Comparison of ENCODE assay signal across 19 cellular contexts in the genomic region with DNA sequence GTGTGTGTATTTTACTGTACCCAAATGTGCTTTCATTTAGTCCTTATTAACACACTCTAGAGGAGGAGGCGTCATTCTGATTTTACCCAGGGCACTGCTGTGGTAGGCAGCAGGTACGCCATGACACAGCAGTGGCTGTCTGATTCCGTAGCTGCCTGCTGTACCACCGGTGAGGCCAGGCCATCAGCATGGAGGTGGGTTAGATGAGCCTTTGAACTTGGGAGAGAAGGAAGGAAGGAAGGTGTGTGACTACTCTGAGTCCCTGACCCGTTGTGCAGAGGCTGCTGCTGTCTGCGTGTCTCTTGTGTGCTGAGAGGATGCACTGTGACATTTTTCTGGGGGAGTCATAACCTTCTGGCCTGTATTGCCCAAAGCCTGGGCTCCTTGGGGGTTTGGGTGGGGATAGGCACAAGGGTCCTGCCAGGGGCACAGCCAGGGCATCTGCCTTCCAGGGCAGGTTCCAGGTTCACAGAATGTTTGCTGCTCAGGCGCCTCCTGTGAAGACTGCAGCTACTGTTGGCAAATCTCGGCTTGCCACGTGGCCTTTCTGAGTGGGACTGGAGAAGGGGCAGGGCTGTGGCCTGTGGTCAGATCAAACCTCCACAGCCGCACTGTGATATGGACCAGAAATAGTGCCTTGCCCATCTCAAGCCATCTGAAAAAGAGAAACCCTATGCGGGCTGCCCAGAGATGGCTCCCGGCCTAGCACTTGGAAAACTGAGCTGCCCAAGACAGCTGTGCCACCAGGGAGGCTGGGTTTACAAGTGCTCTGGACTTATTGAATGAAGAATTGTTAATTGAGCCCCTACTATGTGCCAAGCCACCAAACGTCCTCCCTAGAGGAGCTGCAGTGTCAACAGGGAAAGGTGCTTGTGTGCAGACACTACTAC. TPM values are rescaled to one million over a fixed set of nuclear protein-coding genes. Genes with fewer than 3 reads are reported as not detected.
A peak's percentile ranks its signal among the peaks of the same experiment; 100 is the strongest.
DNase-seq lines count a peak whose midpoint lies in the region; ATAC-seq, FAIRE-seq and TF ChIP-seq lines count a peak whose summit lies in the region.
"Had no signal": no experiment of that assay in that cellular context is flagged by ENCODE, and none has a peak within 500 bp of the region (broad histone marks: within the 10 kb centered on the region; RNA-seq: fewer than 3 reads in every experiment).

No MANE protein-coding gene starts in this region.

- H3K4me2 ChIP-seq in BLaER1 (peak overlapping the region; percentile 77), astrocyte (ENCODE audit: low read length) (no peak overlapping the region)
- H3K4me2 ChIP-seq: SK-N-SH had no signal

- peaks cover 10% of the 10 kb centered on the region for H3K36me3 Mint-ChIP-seq in astrocyte (ENCODE audit: low read depth, unreplicated experiment)
- H3K36me3 Mint-ChIP-seq in naive thymus-derived CD4-positive, alpha-beta T cell = peaks cover 5 to 19% (median 8%) of the 10 kb centered on the region in 5 donors

- H3K27me3 ChIP-seq in BLaER1 (no peaks in the 10 kb centered on the region), astrocyte (ENCODE audit: insufficient read depth, low read length) (no peaks in the 10 kb centered on the region), ovary (no peaks in the 10 kb centered on the region)
- no peaks in the 10 kb centered on the region for H3K27me3 ChIP-seq in naive thymus-derived CD4-positive, alpha-beta T cell (ENCODE audit: control insufficient read depth in 2 of 2, insufficient read depth in 2 of 2, low read length in 2 of 2)
- H3K27me3 ChIP-seq: brain microvascular endothelial cell, MG63 had no signal

- DNase-seq in LHCN-M2 (ENCODE audit: low read depth) (peak; percentile 19), astrocyte (ENCODE audit: low read depth) (no peak), NCI-H524 (lab: John Stamatoyannopoulos, UW) (no peak), ovary (no peak), DMS 273 treated with DMSO at 0.1 percent for 48 hours (lab: John Stamatoyannopoulos, UW) (no peak)
- DNase-seq in naive thymus-derived CD4-positive, alpha-beta T cell = no peak
- DNase-seq: brain microvascular endothelial cell; MG63; NCI-H2171; NK-92 treated with Interleukin-12 subunit alpha and Interleukin-12 subunit beta, amount 100 ng/mL, for 24 hours; SK-N-SH had no signal

- no peak for TF ChIP-seq POLR2A in ovary (IDR thresholded peaks at IDR 0.05)

- H3K4me1 ChIP-seq in BLaER1 (peaks cover 83% of the 10 kb centered on the region), astrocyte (ENCODE audit: insufficient read depth, low read length) (peaks cover 23% of the 10 kb centered on the region), ovary (ENCODE audit: insufficient read depth) (peaks cover 5% of the 10 kb centered on the region)
- H3K4me1 ChIP-seq in naive thymus-derived CD4-positive, alpha-beta T cell (ENCODE audit: control insufficient read depth in 2 of 2, insufficient read depth in 2 of 2, low read length in 2 of 2) = peaks cover 7 to 8% of the 10 kb centered on the region in 2 donors

- peak overlapping the region; percentile 71 for H3K27ac ChIP-seq in BLaER1
- H3K27ac ChIP-seq in astrocyte (ENCODE audit: low read depth, low read length) = no peak overlapping the region
- H3K27ac ChIP-seq in naive thymus-derived CD4-positive, alpha-beta T cell (ENCODE audit: low read depth, low read length) = no peak overlapping the region
- no peak overlapping the region for H3K27ac ChIP-seq in ovary
- H3K27ac ChIP-seq: brain microvascular endothelial cell had no signal

- H3K79me2 ChIP-seq in astrocyte (ENCODE audit: insufficient read depth, low read length) = peaks cover 46% of the 10 kb centered on the region

- no peak for ATAC-seq in naive thymus-derived CD4-positive, alpha-beta T cell
- ATAC-seq in HG02938 (IDR thresholded peaks at IDR 0.05; ENCODE audit: unreplicated experiment) = no peak
- ATAC-seq: activated CD4-positive, CD25-positive, alpha-beta regulatory T cell treated with anti-CD3 and anti-CD28 coated beads, Interleukin-2, amount 50 U/mL, for 24 hours had no signal

- no peaks in the 10 kb centered on the region for H3K9me3 Mint-ChIP-seq in astrocyte (ENCODE audit: unreplicated experiment)
- no peaks in the 10 kb centered on the region for H3K9me3 Mint-ChIP-seq in naive thymus-derived CD4-positive, alpha-beta T cell
- H3K9me3 Mint-ChIP-seq: mesothelial cell of epicardium had no signal

- no peak for TF ChIP-seq EP300 in ovary (IDR thresholded peaks at IDR 0.05)

- POLR2A ChIA-PET in naive thymus-derived CD4-positive, alpha-beta T cell (lab: Charles Lee) = interaction anchor here (0.8 kb wide), 1 partner anchor 47 kb away, joined by 3 read pairs; the partner anchor contains the start of gene MLXIP

- H3K4me1 Mint-ChIP-seq in astrocyte (ENCODE audit: low read depth, unreplicated experiment) = peaks cover 34% of the 10 kb centered on the region
- peaks cover 24 to 41% (median 34%) of the 10 kb centered on the region in 7 donors for H3K4me1 Mint-ChIP-seq in naive thymus-derived CD4-positive, alpha-beta T cell

- intact Hi-C loops in naive thymus-derived CD4-positive, alpha-beta T cell (cut with micrococcal nuclease) = no loop called here
- intact Hi-C loops in ovary (cut with DNase I) = loop anchor here in 2 of 4 donors (10.0 kb wide), 2 partner anchors 201 to 321 kb away; partner anchors contain the start of gene SETD1B (in 1 of the 2)

- H3K9me3 ChIP-seq in BLaER1 = no peaks in the 10 kb centered on the region
- H3K9me3 ChIP-seq in astrocyte (ENCODE audit: insufficient read depth, low read depth, low read length) = no peaks in the 10 kb centered on the region
- H3K9me3 ChIP-seq in naive thymus-derived CD4-positive, alpha-beta T cell (ENCODE audit: control insufficient read depth in 2 of 3, low read length in 3 of 3) = no peaks in the 10 kb centered on the region
- H3K9me3 ChIP-seq in ovary = no peaks in the 10 kb centered on the region
- H3K9me3 ChIP-seq: MG63, SK-N-SH had no signal

- FAIRE-seq in astrocyte (lab: Jason Lieb, UNC) = no peak
- FAIRE-seq: frontal cortex had no signal

- H3K9ac ChIP-seq in BLaER1 (peak overlapping the region; percentile 68), astrocyte (ENCODE audit: low read length) (no peak overlapping the region)
- H3K9ac ChIP-seq: SK-N-SH had no signal

- 59 to 72% (median 61%) methylated on average over 13 of the region's 13 CpGs for WGBS in ovary, 3 donors

- TF ChIP-seq CTCF in astrocyte (IDR thresholded peaks at IDR 0.05; ENCODE audit: insufficient read depth, low read depth, low read length) = no peak
- TF ChIP-seq CTCF in ovary (IDR thresholded peaks at IDR 0.05) = no peak

- peak overlapping the region; percentile 12 for H3K27ac Mint-ChIP-seq in astrocyte (ENCODE audit: unreplicated experiment)
- peak overlapping the region in 5 of 9 donors; percentile 4 to 82 (median 65) for H3K27ac Mint-ChIP-seq in naive thymus-derived CD4-positive, alpha-beta T cell
- H3K27ac Mint-ChIP-seq: mesothelial cell of epicardium had no signal

- H3K4me3 Mint-ChIP-seq in astrocyte (ENCODE audit: unreplicated experiment) = no peak overlapping the region
- peak overlapping the region in 1 of 10 donors; percentile 74 for H3K4me3 Mint-ChIP-seq in naive thymus-derived CD4-positive, alpha-beta T cell
- H3K4me3 Mint-ChIP-seq: mesothelial cell of epicardium had no signal

- peaks cover 97% of the 10 kb centered on the region for H4K20me1 ChIP-seq in BLaER1
- peaks cover 50% of the 10 kb centered on the region for H4K20me1 ChIP-seq in astrocyte (ENCODE audit: insufficient read depth, low read length)

- peaks cover 59% of the 10 kb centered on the region for H3K36me3 ChIP-seq in BLaER1
- peaks cover 4% of the 10 kb centered on the region for H3K36me3 ChIP-seq in astrocyte (ENCODE audit: insufficient read depth, low read length)
- H3K36me3 ChIP-seq in naive thymus-derived CD4-positive, alpha-beta T cell (ENCODE audit: control insufficient read depth in 2 of 3, insufficient read depth in 3 of 3, low read length in 3 of 3) = peaks cover 0 to 44% (median 19%) of the 10 kb centered on the region in 3 experiments
- H3K36me3 ChIP-seq in ovary = no peaks in the 10 kb centered on the region

- CTCF ChIA-PET in naive thymus-derived CD4-positive, alpha-beta T cell (lab: Charles Lee) = interaction anchor here (0.6 to 4.5 kb wide), 6 partner anchors 19 to 183 kb away, joined by 3 to 64 read pairs (median 3); no protein-coding TSS in a partner anchor

- H3K4me3 ChIP-seq in BLaER1 = no peak overlapping the region
- H3K4me3 ChIP-seq in astrocyte (ENCODE audit: insufficient read depth, low read depth, low read length) = no peak overlapping the region
- H3K4me3 ChIP-seq in naive thymus-derived CD4-positive, alpha-beta T cell (ENCODE audit: low read length) = no peak overlapping the region
- no peak overlapping the region for H3K4me3 ChIP-seq in ovary
- H3K4me3 ChIP-seq: MG63 had no signal

- no peaks in the 10 kb centered on the region for H3K27me3 Mint-ChIP-seq in astrocyte (ENCODE audit: low read depth, unreplicated experiment)
- H3K27me3 Mint-ChIP-seq in naive thymus-derived CD4-positive, alpha-beta T cell = no peaks in the 10 kb centered on the region

- H2AFZ ChIP-seq in astrocyte (ENCODE audit: low read depth, low read length) = no peak overlapping the region

RNA-seq across cellular contexts. Expression of gene MLXIP, which starts 47.1 kb away (rescaled TPM):
- total RNA-seq in LHCN-M2 (2014; rRNA removed) (7.8 and 8.4 TPM in 2 replicates), astrocyte (62.5 and 73.4 TPM in 2 replicates), ovary (100 to 1,000 TPM in 2 of 7 donors, 10 to 100 TPM in 5; 23.2 to 111 (median 85.9) TPM)
- 13.0 TPM for polyA plus RNA-seq in LHCN-M2 (2012)
- 100 to 1,000 TPM in 4 of 5 experiments, 10 to 100 TPM in 1; 57.0 to 123 (median 115) TPM for total RNA-seq in naive thymus-derived CD4-positive, alpha-beta T cell
- 10 to 100 TPM; 17.4 to 29.8 TPM for polyA plus RNA-seq in naive thymus-derived CD4-positive, alpha-beta T cell
- 10 to 100 TPM; 34.0 to 43.7 TPM for polyA plus RNA-seq in ovary

RNA-seq across cellular contexts. Expression of gene IL31, which starts 48.3 kb away (rescaled TPM):
- total RNA-seq in LHCN-M2 (2014; rRNA removed) (not detected in 2 replicates), astrocyte (not detected in 2 replicates), ovary (not detected)
- polyA plus RNA-seq in LHCN-M2 (2012) = not detected
- not detected for total RNA-seq in naive thymus-derived CD4-positive, alpha-beta T cell
- polyA plus RNA-seq in naive thymus-derived CD4-positive, alpha-beta T cell = not detected
- polyA plus RNA-seq in ovary = not detected
- total RNA-seq: Daoy, frontal cortex, mesothelial cell of epicardium, urinary bladder had no signal
- polyA plus RNA-seq: BJ, SK-N-SH, urinary bladder had no signal

RNA-seq across cellular contexts. Expression of gene LRRC43, which starts 57.2 kb away (rescaled TPM):
- total RNA-seq in LHCN-M2 (2014; rRNA removed) (not detected in 2 replicates), astrocyte (0.72 and 0.73 TPM in 2 replicates), ovary (10 to 100 TPM in 1 of 7 donors, 1 to 10 TPM in 4, under 1 TPM in 1, not detected in 1; 0.50 to 12.9 (median 1.3) TPM)
- 0.27 TPM for polyA plus RNA-seq in LHCN-M2 (2012)
- total RNA-seq in naive thymus-derived CD4-positive, alpha-beta T cell = 1 to 10 TPM in 1 of 5 experiments, under 1 TPM in 2, not detected in 2; 0.34 to 2.3 (median 0.40) TPM
- not detected for polyA plus RNA-seq in naive thymus-derived CD4-positive, alpha-beta T cell
- under 1 TPM; 0.47 to 0.56 TPM for polyA plus RNA-seq in ovary
- total RNA-seq: urinary bladder had no signal
